In genomic region chr19:57748029-57748428, GRCh38 we compare ENCODE assay signal across 11 cellular contexts. TPM values are rescaled to one million over a fixed set of nuclear protein-coding genes. Genes with fewer than 3 reads are reported as not detected.
DNase-seq lines count a peak whose midpoint lies in the region; ATAC-seq, FAIRE-seq and TF ChIP-seq lines count a peak whose summit lies in the region.
"Had no signal": no experiment of that assay in that cellular context is flagged by ENCODE, and none has a peak within 500 bp of the region (broad histone marks: within the 10 kb centered on the region; RNA-seq: fewer than 3 reads in every experiment).

No MANE protein-coding gene starts in this region.

- no peak overlapping the region for H3K9ac ChIP-seq in HUES48 (ENCODE audit: low read depth, low read length)
- no peak overlapping the region for H3K9ac ChIP-seq in K562 (ENCODE audit: insufficient read depth in 1 of 2, low read depth in 2 of 2, low read length in 2 of 2)
- H3K9ac ChIP-seq in mesendoderm (ENCODE audit: low read length) = peak overlapping the region; percentile 15

- POLR2A ChIA-PET in A549 (lab: Yijun Ruan, JAX) (interaction anchor here (1.6 kb wide), 1 partner anchor 66 kb away, joined by 7 read pairs; the partner anchor contains the start of gene ZNF551), K562 (lab: Yijun Ruan, JAX) (no interaction called here)

- H2BK5ac ChIP-seq in mesendoderm (ENCODE audit: low read length) = no peak overlapping the region

- H4K8ac ChIP-seq in mesendoderm (ENCODE audit: low read depth, low read length) = no peak overlapping the region

- no peak overlapping the region for H2BK15ac ChIP-seq in mesendoderm (replicated peaks; ENCODE audit: low read depth)

- BruUV-seq in K562 (replicated peaks; lab: Mats Ljungman, UMichigan) = no TSS peak

- H3K23ac ChIP-seq in mesendoderm (ENCODE audit: low read length) = no peak overlapping the region

- H2AFZ ChIP-seq in K562 (ENCODE audit: low read depth, low read length) = no peak overlapping the region

- no peak overlapping the region for H3K18ac ChIP-seq in mesendoderm (ENCODE audit: low read length)

- H3K4me1 ChIP-seq in A549 (no peaks in the 10 kb centered on the region), HUES48 (ENCODE audit: control insufficient read depth, insufficient read depth, low read length) (peaks cover 6% of the 10 kb centered on the region; the same call in 1 of the 2 replicates), K562 (replicated peaks in 1 of 2; ENCODE audit: control insufficient read depth in 2 of 2, insufficient read depth in 2 of 2, low read length in 2 of 2) (peaks cover 4 to 6% of the 10 kb centered on the region in 2 experiments; a peak in 3 of 5 replicates), mesendoderm (ENCODE audit: control insufficient read depth, low read depth, low read length) (peaks cover 6% of the 10 kb centered on the region)

- FAIRE-seq in A549 (lab: Jason Lieb, UNC) = no peak
- no peak for FAIRE-seq in K562 (lab: Jason Lieb, UNC)

- no peaks in the 10 kb centered on the region for H4K20me1 ChIP-seq in K562 (replicated peaks; ENCODE audit: control insufficient read depth, insufficient read depth, low read length)

- DNase-seq in A549 (ENCODE audit: low read depth in 1 of 2, low spot score in 1 of 2) = no peak
- no peak for DNase-seq in K562 (ENCODE audit: extremely low read depth in 1 of 4, low spot score in 3 of 4)
- no peak for DNase-seq in mesendoderm
- no peak for DNase-seq in NCI-H774 (lab: John Stamatoyannopoulos, UW)
- no peak for DNase-seq in stimulated activated naive CD4-positive, alpha-beta T cell (lab: John Stamatoyannopoulos, UW)
- DNase-seq: cerebellar nuclear complex had no signal

- TF ChIP-seq EP300 in A549 (IDR thresholded peaks at IDR 0.05) (no peak), K562 (IDR thresholded peaks at IDR 0.05; ENCODE audit: low read length) (no peak)

- peaks cover 27% of the 10 kb centered on the region for H3K79me1 ChIP-seq in mesendoderm (ENCODE audit: low read length)

- H3K9me1 ChIP-seq in K562 (ENCODE audit: control insufficient read depth, insufficient read depth, low read length) = no peaks in the 10 kb centered on the region

- H3K9me3 ChIP-seq in A549 (peaks cover 91% of the 10 kb centered on the region), HUES48 (ENCODE audit: control insufficient read depth, insufficient read depth, low read length) (no peaks in the 10 kb centered on the region), K562 (replicated peaks; ENCODE audit: control insufficient read depth, insufficient read depth, low read depth, low read length) (peaks cover 15% of the 10 kb centered on the region)

- WGBS in A549 (ENCODE audit: missing lambda C conversion rate) = 88% methylated on average over 3 of the region's 3 CpGs
- 77% methylated on average over 3 of the region's 3 CpGs for WGBS in K562 (ENCODE audit: insufficient coverage, low coverage, missing lambda C conversion rate)
- WGBS in mesendoderm (ENCODE audit: extremely low coverage, insufficient coverage, low lambda C conversion rate) = no CpG with 5 or more reads among the region's 3 CpGs

- H2BK120ac ChIP-seq in mesendoderm (ENCODE audit: low read depth, low read length) = no peak overlapping the region

- H3K27ac ChIP-seq in A549 = no peak overlapping the region
- no peak overlapping the region for H3K27ac ChIP-seq in HUES48 (ENCODE audit: low read depth, low read length)
- H3K27ac ChIP-seq in K562 (ENCODE audit: extremely low read depth, low read depth, low read length) = no peak overlapping the region
- no peak overlapping the region for H3K27ac ChIP-seq in mesendoderm (ENCODE audit: low read depth, low read length)

- TF ChIP-seq RAD21 in A549 (conservative IDR thresholded peaks at IDR 0.05 in 1 of 2, IDR thresholded peaks at IDR 0.05 in 1 of 2) (no peak), K562 (CRISPR knock-in tag; conservative IDR thresholded peaks at IDR 0.05 in 1 of 2, IDR thresholded peaks at IDR 0.05 in 1 of 2) (no peak)

- H3K27me3 ChIP-seq in HUES48 (ENCODE audit: control insufficient read depth, insufficient read depth, low read length) = no peaks in the 10 kb centered on the region
- H3K27me3 ChIP-seq in K562 (ENCODE audit: control insufficient read depth in 2 of 2, insufficient read depth in 2 of 2, low read length in 2 of 2) = no peaks in the 10 kb centered on the region; a peak in 1 of 5 replicates
- no peaks in the 10 kb centered on the region for H3K27me3 ChIP-seq in mesendoderm (ENCODE audit: insufficient read depth, low read length, poor library complexity)
- H3K27me3 ChIP-seq: tibial nerve had no signal

- no peak overlapping the region for H2AK5ac ChIP-seq in mesendoderm (ENCODE audit: low read length)

- H3K56ac ChIP-seq in mesendoderm (ENCODE audit: low read length) = no peak overlapping the region

- CTCF ChIA-PET in A549 (lab: Yijun Ruan, JAX) = no interaction called here
- CTCF ChIA-PET in K562 (lab: Yijun Ruan, JAX; ENCODE audit: low intra/inter-chr PET ratio) = no interaction called here

- in situ Hi-C loops in K562 (cut with MboI) = no loop called here

- H3K36me3 ChIP-seq in HUES48 (ENCODE audit: control insufficient read depth, insufficient read depth, low read length) (peaks cover 45% of the 10 kb centered on the region), K562 (ENCODE audit: control insufficient read depth, insufficient read depth, low read length) (peaks cover 47% of the 10 kb centered on the region), mesendoderm (ENCODE audit: control insufficient read depth, insufficient read depth, low read length) (peaks cover 9% of the 10 kb centered on the region)

- intact Hi-C loops in K562 (cut with micrococcal nuclease) = no loop called here

- H3K4me3 ChIP-seq in A549 = peak overlapping the region; percentile 73; the same call in 1 of the 3 replicates
- H3K4me3 ChIP-seq in HUES48 (ENCODE audit: low read depth, low read length) = peak overlapping the region; percentile 98
- H3K4me3 ChIP-seq in K562 = peak overlapping the region; percentile 84; the same call in 1 of the 2 replicates
- H3K4me3 ChIP-seq in mesendoderm (ENCODE audit: low read length) = no peak overlapping the region

- no peak overlapping the region for H4K5ac ChIP-seq in mesendoderm (ENCODE audit: low read length)

- H3K4ac ChIP-seq in mesendoderm (ENCODE audit: low read depth, low read length) = no peak overlapping the region

- TF ChIP-seq POLR2A in A549 (IDR thresholded peaks at IDR 0.05; ENCODE audit: low read length) = no peak
- no peak for TF ChIP-seq POLR2A in K562 (conservative IDR thresholded peaks at IDR 0.05)

- H3K79me2 ChIP-seq in K562 (ENCODE audit: control insufficient read depth, insufficient read depth, low read length) = peaks cover 28% of the 10 kb centered on the region
- peaks cover 30% of the 10 kb centered on the region for H3K79me2 ChIP-seq in mesendoderm (ENCODE audit: control insufficient read depth, insufficient read depth, low read length)

- no peak for ATAC-seq in A549
- no peak for ATAC-seq in K562
- no peak for ATAC-seq in HG03571 (IDR thresholded peaks at IDR 0.05; ENCODE audit: unreplicated experiment)
- ATAC-seq in GM19324 (IDR thresholded peaks at IDR 0.05; ENCODE audit: low FRiP score, unreplicated experiment) = no peak

- TF ChIP-seq CTCF in A549 (IDR thresholded peaks at IDR 0.05) = no peak
- TF ChIP-seq CTCF in K562 (IDR thresholded peaks at IDR 0.05 in 2 of 3, conservative IDR thresholded peaks at IDR 0.05 in 1 of 3; ENCODE audit: insufficient read depth in 2 of 3, low read depth in 1 of 3, low read length in 3 of 3) = no peak

- H3K4me2 ChIP-seq in A549 (no peak overlapping the region), K562 (ENCODE audit: insufficient read depth, low read length) (peak overlapping the region; percentile 95), mesendoderm (ENCODE audit: low read length) (peak overlapping the region; percentile 37)

RNA-seq across cellular contexts. Expression of gene ZNF776, which starts 1.4 kb away (rescaled TPM):
- 9.3 and 10.5 TPM in 2 replicates for polyA plus RNA-seq in A549 (2011; rRNA removed)
- polyA plus RNA-seq in A549 (2012; cell fraction: cytosol; rRNA removed) = 2.3 and 4.4 TPM in 2 replicates
- polyA plus RNA-seq in A549 (2012; cell fraction: nucleus; rRNA removed) = 3.3 and 4.7 TPM in 2 replicates
- polyA plus RNA-seq in A549 (2017; fragmentation: RNase III; extraction: RNeasy Plus Mini Kit Qiagen cat#74134 plus additional on column Dnase treatment) = 5.3 to 7.0 TPM (median 6.1 TPM) in 3 replicates
- polyA minus RNA-seq in A549 (2011; rRNA and poly(A)+ RNA removed) = 10.2 and 14.7 TPM in 2 replicates
- total RNA-seq in K562 (2011; cell fraction: chromatin; rRNA removed; ENCODE audit: low replicate concordance) = 30.2 and 37.5 TPM in 2 replicates
- total RNA-seq in K562 (2011; cell fraction: nucleolus; rRNA removed) = 54.9 and 63.5 TPM in 2 replicates
- 34.7 and 39.1 TPM in 2 replicates for total RNA-seq in K562 (2011; cell fraction: nucleoplasm; rRNA removed)
- 9.5 and 16.2 TPM in 2 replicates for total RNA-seq in K562 (2014; rRNA removed)
- total RNA-seq in K562 (2014; rRNA removed; fragmentation: Illumina TruSeq; extraction: Trizol) = 8.2 and 10.0 TPM in 2 replicates
- 7.4 and 8.4 TPM in 2 replicates for total RNA-seq in K562 (2015; rRNA removed; fragmentation: Illumina TruSeq; extraction: Trizol)
- 6.7 and 7.8 TPM in 2 replicates for total RNA-seq in K562 (2021)
- 15.7 and 16.9 TPM in 2 replicates for polyA plus RNA-seq in K562 (2011; rRNA removed)
- polyA plus RNA-seq in K562 (2011; cell fraction: cytosol; rRNA removed) = 11.0 and 12.6 TPM in 2 replicates
- polyA plus RNA-seq in K562 (2011; cell fraction: nucleus; rRNA removed) = 59.3 and 86.8 TPM in 2 replicates
- polyA plus RNA-seq in K562 (2012) = 6.9 and 9.2 TPM in 2 replicates
- polyA plus RNA-seq in K562 (2014; fragmentation: Illumina TruSeq; extraction: Trizol) = 7.1 and 9.6 TPM in 2 replicates
- polyA plus RNA-seq in K562 (2014; fragmentation: Nextera tagmentation; extraction: Ambion mirVana) = 1 to 10 TPM; 2.2 to 2.5 TPM
- 7.9 and 9.1 TPM in 2 replicates for polyA plus RNA-seq in K562 (2014; rRNA removed)
- polyA minus RNA-seq in K562 (2011; rRNA and poly(A)+ RNA removed) = 17.9 and 20.2 TPM in 2 replicates
- polyA minus RNA-seq in K562 (2011; cell fraction: cytosol; rRNA and poly(A)+ RNA removed) = 5.9 and 6.5 TPM in 2 replicates
- 36.2 and 59.1 TPM in 2 replicates for polyA minus RNA-seq in K562 (2011; cell fraction: nucleus; rRNA and poly(A)+ RNA removed)
- 7.4 TPM for polyA plus RNA-seq in mesendoderm (2013, experiment 1 of 2)
- 7.2 TPM for polyA plus RNA-seq in mesendoderm (2013, experiment 2 of 2)

RNA-seq across cellular contexts. Expression of gene ZNF671, which starts 20.6 kb away (rescaled TPM):
- polyA plus RNA-seq in A549 (2011; rRNA removed) = 1.4 and 1.5 TPM in 2 replicates
- 0.78 and 0.83 TPM in 2 replicates for polyA plus RNA-seq in A549 (2012; cell fraction: cytosol; rRNA removed)
- 1.2 and 2.2 TPM in 2 replicates for polyA plus RNA-seq in A549 (2012; cell fraction: nucleus; rRNA removed)
- 0.85 to 1.1 TPM (median 1.0 TPM) in 3 replicates for polyA plus RNA-seq in A549 (2017; fragmentation: RNase III; extraction: RNeasy Plus Mini Kit Qiagen cat#74134 plus additional on column Dnase treatment)
- 1.9 and 2.3 TPM in 2 replicates for polyA minus RNA-seq in A549 (2011; rRNA and poly(A)+ RNA removed)
- 12.7 and 18.2 TPM in 2 replicates for total RNA-seq in K562 (2011; cell fraction: chromatin; rRNA removed; ENCODE audit: low replicate concordance)
- 10.4 and 10.8 TPM in 2 replicates for total RNA-seq in K562 (2011; cell fraction: nucleolus; rRNA removed)
- 14.4 and 22.5 TPM in 2 replicates for total RNA-seq in K562 (2011; cell fraction: nucleoplasm; rRNA removed)
- 1.6 and 2.0 TPM in 2 replicates for total RNA-seq in K562 (2014; rRNA removed)
- total RNA-seq in K562 (2014; rRNA removed; fragmentation: Illumina TruSeq; extraction: Trizol) = 2.1 TPM in 2 replicates
- 0.90 and 1.4 TPM in 2 replicates for total RNA-seq in K562 (2015; rRNA removed; fragmentation: Illumina TruSeq; extraction: Trizol)
- total RNA-seq in K562 (2021) = 1.8 and 1.9 TPM in 2 replicates
- polyA plus RNA-seq in K562 (2011; rRNA removed) = 1.4 and 3.2 TPM in 2 replicates
- 1.4 and 1.6 TPM in 2 replicates for polyA plus RNA-seq in K562 (2011; cell fraction: cytosol; rRNA removed)
- 3.9 and 9.2 TPM in 2 replicates for polyA plus RNA-seq in K562 (2011; cell fraction: nucleus; rRNA removed)
- 1.4 and 1.7 TPM in 2 replicates for polyA plus RNA-seq in K562 (2012)
- 1.2 and 1.6 TPM in 2 replicates for polyA plus RNA-seq in K562 (2014; fragmentation: Illumina TruSeq; extraction: Trizol)
- polyA plus RNA-seq in K562 (2014; fragmentation: Nextera tagmentation; extraction: Ambion mirVana) = under 1 TPM; 0.20 to 0.78 TPM
- polyA plus RNA-seq in K562 (2014; rRNA removed) = 1.1 and 1.4 TPM in 2 replicates
- 3.6 and 6.7 TPM in 2 replicates for polyA minus RNA-seq in K562 (2011; rRNA and poly(A)+ RNA removed)
- polyA minus RNA-seq in K562 (2011; cell fraction: cytosol; rRNA and poly(A)+ RNA removed) = 0.91 and 2.2 TPM in 2 replicates
- polyA minus RNA-seq in K562 (2011; cell fraction: nucleus; rRNA and poly(A)+ RNA removed) = 1.9 and 3.9 TPM in 2 replicates
- polyA plus RNA-seq in mesendoderm (2013, experiment 1 of 2) = 2.4 TPM
- 2.5 TPM for polyA plus RNA-seq in mesendoderm (2013, experiment 2 of 2)

RNA-seq across cellular contexts. Expression of gene ZNF586, which starts 21.4 kb away (rescaled TPM):
- polyA plus RNA-seq in A549 (2011; rRNA removed) (8.1 and 8.2 TPM in 2 replicates), A549 (2017; fragmentation: RNase III; extraction: RNeasy Plus Mini Kit Qiagen cat#74134 plus additional on column Dnase treatment) (7.1 to 8.5 TPM (median 7.3 TPM) in 3 replicates), K562 (2011; rRNA removed) (9.7 and 12.3 TPM in 2 replicates), K562 (2014; fragmentation: Illumina TruSeq; extraction: Trizol) (8.4 and 9.2 TPM in 2 replicates), K562 (2014; fragmentation: Nextera tagmentation; extraction: Ambion mirVana) (1 to 10 TPM; 2.5 to 2.8 TPM), K562 (2014; rRNA removed) (6.7 and 10.1 TPM in 2 replicates)
- 4.5 and 5.5 TPM in 2 replicates for polyA plus RNA-seq in A549 (2012; cell fraction: cytosol; rRNA removed)
- 4.4 and 5.9 TPM in 2 replicates for polyA plus RNA-seq in A549 (2012; cell fraction: nucleus; rRNA removed)
- polyA minus RNA-seq in A549 (2011; rRNA and poly(A)+ RNA removed) = 7.0 and 7.5 TPM in 2 replicates
- total RNA-seq in K562 (2011; cell fraction: chromatin; rRNA removed; ENCODE audit: low replicate concordance) = 67.4 and 90.0 TPM in 2 replicates
- 42.9 and 47.5 TPM in 2 replicates for total RNA-seq in K562 (2011; cell fraction: nucleolus; rRNA removed)
- 63.6 and 81.1 TPM in 2 replicates for total RNA-seq in K562 (2011; cell fraction: nucleoplasm; rRNA removed)
- total RNA-seq in K562 (2014; rRNA removed) (7.4 and 11.5 TPM in 2 replicates), K562 (2014; rRNA removed; fragmentation: Illumina TruSeq; extraction: Trizol) (12.6 and 17.7 TPM in 2 replicates), K562 (2015; rRNA removed; fragmentation: Illumina TruSeq; extraction: Trizol) (11.2 and 12.1 TPM in 2 replicates), K562 (2021) (10.7 and 11.7 TPM in 2 replicates)
- polyA plus RNA-seq in K562 (2011; cell fraction: cytosol; rRNA removed) = 6.5 and 7.4 TPM in 2 replicates
- polyA plus RNA-seq in K562 (2011; cell fraction: nucleus; rRNA removed) = 12.6 and 13.4 TPM in 2 replicates
- 4.8 and 5.5 TPM in 2 replicates for polyA plus RNA-seq in K562 (2012)
- 21.6 and 28.8 TPM in 2 replicates for polyA minus RNA-seq in K562 (2011; rRNA and poly(A)+ RNA removed)
- polyA minus RNA-seq in K562 (2011; cell fraction: cytosol; rRNA and poly(A)+ RNA removed) = 10.2 and 14.9 TPM in 2 replicates
- polyA minus RNA-seq in K562 (2011; cell fraction: nucleus; rRNA and poly(A)+ RNA removed) = 17.4 and 22.1 TPM in 2 replicates
- 8.3 TPM for polyA plus RNA-seq in mesendoderm (2013, experiment 1 of 2)
- 8.8 TPM for polyA plus RNA-seq in mesendoderm (2013, experiment 2 of 2)

RNA-seq across cellular contexts. Expression of gene ZNF154, which starts 39.0 kb away (rescaled TPM):
- not detected in 2 replicates for polyA plus RNA-seq in A549 (2011; rRNA removed)
- not detected in 2 replicates for polyA plus RNA-seq in A549 (2012; cell fraction: cytosol; rRNA removed)
- not detected in 2 replicates for polyA plus RNA-seq in A549 (2012; cell fraction: nucleus; rRNA removed)
- not detected in 3 replicates for polyA plus RNA-seq in A549 (2017; fragmentation: RNase III; extraction: RNeasy Plus Mini Kit Qiagen cat#74134 plus additional on column Dnase treatment)
- polyA minus RNA-seq in A549 (2011; rRNA and poly(A)+ RNA removed) = not detected in 2 replicates
- 0.07 and 0.26 TPM in 2 replicates for total RNA-seq in K562 (2011; cell fraction: chromatin; rRNA removed; ENCODE audit: low replicate concordance)
- total RNA-seq in K562 (2011; cell fraction: nucleolus; rRNA removed) = 0.13 and 0.17 TPM in 2 replicates
- total RNA-seq in K562 (2011; cell fraction: nucleoplasm; rRNA removed) = 0.15 TPM in 1 of 2 replicates, not detected in the other
- 0.04 TPM in 1 of 2 replicates, not detected in the other for total RNA-seq in K562 (2014; rRNA removed)
- not detected in 2 replicates for total RNA-seq in K562 (2014; rRNA removed; fragmentation: Illumina TruSeq; extraction: Trizol)
- total RNA-seq in K562 (2015; rRNA removed; fragmentation: Illumina TruSeq; extraction: Trizol) = not detected in 2 replicates
- 0.07 TPM in 2 replicates for total RNA-seq in K562 (2021)
- not detected in 2 replicates for polyA plus RNA-seq in K562 (2011; rRNA removed)
- polyA plus RNA-seq in K562 (2011; cell fraction: cytosol; rRNA removed) = not detected in 2 replicates
- polyA plus RNA-seq in K562 (2011; cell fraction: nucleus; rRNA removed) = not detected in 2 replicates
- polyA plus RNA-seq in K562 (2012) = 0.09 and 0.29 TPM in 2 replicates
- not detected in 2 replicates for polyA plus RNA-seq in K562 (2014; fragmentation: Illumina TruSeq; extraction: Trizol)
- under 1 TPM; 0.06 to 0.11 TPM for polyA plus RNA-seq in K562 (2014; fragmentation: Nextera tagmentation; extraction: Ambion mirVana)
- polyA plus RNA-seq in K562 (2014; rRNA removed) = not detected in 2 replicates
- 0.06 TPM in 1 of 2 replicates, not detected in the other for polyA minus RNA-seq in K562 (2011; rRNA and poly(A)+ RNA removed)
- not detected in 2 replicates for polyA minus RNA-seq in K562 (2011; cell fraction: cytosol; rRNA and poly(A)+ RNA removed)
- not detected in 2 replicates for polyA minus RNA-seq in K562 (2011; cell fraction: nucleus; rRNA and poly(A)+ RNA removed)
- polyA plus RNA-seq in mesendoderm (2013, experiment 1 of 2) = 5.9 TPM
- 5.8 TPM for polyA plus RNA-seq in mesendoderm (2013, experiment 2 of 2)
- total RNA-seq: Daoy had no signal
